ENCODE assay signal across 1 cellular context in the genomic region with DNA sequence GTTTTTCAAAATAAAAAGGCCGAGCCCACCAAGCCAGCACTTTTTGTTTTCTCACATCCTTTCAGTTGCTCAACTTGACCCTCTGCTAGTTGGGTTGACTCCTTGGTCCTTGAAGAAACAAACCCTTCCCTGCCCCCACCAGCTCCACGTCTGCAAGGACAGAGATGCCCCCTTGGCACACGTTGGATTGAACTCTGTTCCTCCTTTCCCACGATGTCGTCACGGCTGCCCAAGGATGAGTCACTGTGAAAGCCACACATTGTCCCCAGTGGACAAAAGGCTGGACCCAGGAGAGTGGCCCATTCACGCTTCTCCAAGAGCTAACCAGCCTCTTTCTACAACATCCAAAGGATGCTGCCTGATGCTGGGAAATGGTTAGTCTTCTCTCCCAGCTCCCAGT.
A peak's percentile ranks its signal among the peaks of the same experiment; 100 is the strongest.
TF ChIP-seq lines count a peak whose summit lies in the region.

No MANE protein-coding gene starts in this region.

TF ChIP-seq in GM12878, 131 proteins besides CTCF, POLR2A, EP300 and RAD21:
- TF ChIP-seq MYB (IDR thresholded peaks at IDR 0.05; ENCODE audit: borderline replicate concordance, low read depth, low read length) (no peak), MEF2B (IDR thresholded peaks at IDR 0.05; ENCODE audit: partially characterized antibody, poor library complexity, severe bottlenecking) (peak; percentile 16)
